In genomic region chr2:200964498-200964897, GRCh38 we compare ENCODE assay signal across 8 cellular contexts. TPM values are rescaled to one million over a fixed set of nuclear protein-coding genes. Genes with fewer than 3 reads are reported as not detected.
DNase-seq lines count a peak whose midpoint lies in the region; ATAC-seq and TF ChIP-seq lines count a peak whose summit lies in the region.

No MANE protein-coding gene starts in this region.

- H3K27ac ChIP-seq in cardiac muscle cell = no peak overlapping the region
- H3K27ac ChIP-seq in upper lobe of left lung = peak overlapping the region in 2 of 4 donors; percentile 90 to 92

- WGBS in lower leg skin, 2 donors = 67 to 85% methylated on average over 6 of the region's 6 CpGs
- WGBS in upper lobe of left lung, 2 donors = 69% methylated on average over 6 of the region's 6 CpGs

- no peak for TF ChIP-seq EP300 in upper lobe of left lung (IDR thresholded peaks at IDR 0.05)

- peak overlapping the region; percentile 92 for H3K4me3 Mint-ChIP-seq in activated naive CD8-positive, alpha-beta T cell treated with anti-CD3 and anti-CD28 coated beads for 36 hours

- TF ChIP-seq POLR2A in lower leg skin (IDR thresholded peaks at IDR 0.05) (no peak), upper lobe of left lung (IDR thresholded peaks at IDR 0.05) (no peak)

- H3K9me3 ChIP-seq in cardiac muscle cell (ENCODE audit: low read depth) (no peaks in the 10 kb centered on the region), upper lobe of left lung (no peaks in the 10 kb centered on the region)

- DNase-seq in cardiac muscle cell (ENCODE audit: low read depth in 1 of 2, low spot score in 1 of 2) (no peak), left cardiac atrium (no peak), lower leg skin (ENCODE audit: low spot score in 2 of 2) (no peak), upper lobe of left lung (no peak), hippocampal formation (lab: John Stamatoyannopoulos, UW) (no peak)
- no peak for DNase-seq in activated naive CD8-positive, alpha-beta T cell treated with anti-CD3 and anti-CD28 coated beads for 36 hours

- H3K36me3 ChIP-seq in cardiac muscle cell (no peaks in the 10 kb centered on the region), upper lobe of left lung (no peaks in the 10 kb centered on the region)

- H3K27ac Mint-ChIP-seq in activated naive CD8-positive, alpha-beta T cell treated with anti-CD3 and anti-CD28 coated beads for 36 hours = peak overlapping the region; percentile 96

- no peaks in the 10 kb centered on the region for H3K9me3 Mint-ChIP-seq in activated naive CD8-positive, alpha-beta T cell treated with anti-CD3 and anti-CD28 coated beads for 36 hours

- H3K27me3 ChIP-seq in cardiac muscle cell = no peaks in the 10 kb centered on the region
- no peaks in the 10 kb centered on the region for H3K27me3 ChIP-seq in upper lobe of left lung

- H3K27me3 Mint-ChIP-seq in activated naive CD8-positive, alpha-beta T cell treated with anti-CD3 and anti-CD28 coated beads for 36 hours = no peaks in the 10 kb centered on the region

- TF ChIP-seq CTCF in cardiac muscle cell (IDR thresholded peaks at IDR 0.05; ENCODE audit: low read depth, low read length) = no peak
- no peak for TF ChIP-seq CTCF in lower leg skin (IDR thresholded peaks at IDR 0.05)
- TF ChIP-seq CTCF in upper lobe of left lung (IDR thresholded peaks at IDR 0.05) = no peak

- intact Hi-C loops in left cardiac atrium (cut with DNase I) = loop anchor here in 1 of 2 donors (5.0 kb wide), 1 partner anchor 108 kb away; the partner anchor contains the start of genes HYCC2 and NDUFB3
- intact Hi-C loops in lower leg skin (cut with DNase I; ENCODE audit: low total_unique reads) = no loop called here

- H3K4me3 ChIP-seq in cardiac muscle cell (peak overlapping the region; percentile 73), lower leg skin (ENCODE audit: low read depth, poor library complexity, severe bottlenecking) (peak overlapping the region; percentile 70), upper lobe of left lung (peak overlapping the region; percentile 77 to 95 (median 87))

- H3K4me1 ChIP-seq in cardiac muscle cell (ENCODE audit: low read depth) (peaks cover 11% of the 10 kb centered on the region), upper lobe of left lung (peaks cover 16 to 47% (median 31%) of the 10 kb centered on the region in 4 donors)

- H3K4me1 Mint-ChIP-seq in activated naive CD8-positive, alpha-beta T cell treated with anti-CD3 and anti-CD28 coated beads for 36 hours = peaks cover 54% of the 10 kb centered on the region

- H3K36me3 Mint-ChIP-seq in activated naive CD8-positive, alpha-beta T cell treated with anti-CD3 and anti-CD28 coated beads for 36 hours = peaks cover 25% of the 10 kb centered on the region

- ATAC-seq in left cardiac atrium (no peak), upper lobe of left lung (ENCODE audit: low FRiP score in 2 of 2) (no peak), HG03159 (IDR thresholded peaks at IDR 0.05; ENCODE audit: unreplicated experiment) (no peak), HG03469 (IDR thresholded peaks at IDR 0.05; ENCODE audit: unreplicated experiment) (no peak)

RNA-seq across cellular contexts. Expression of gene ORC2, which starts 1.0 kb away (rescaled TPM):
- total RNA-seq in cardiac muscle cell (8.5 and 14.9 TPM in 2 replicates), left cardiac atrium (10 to 100 TPM; 21.1 to 27.1 TPM), lower leg skin (10 to 100 TPM; 10.1 to 20.8 (median 15.5) TPM), upper lobe of left lung (10 to 100 TPM; 14.1 to 31.4 (median 23.8) TPM)
- polyA plus RNA-seq in cardiac muscle cell = 7.9 and 8.8 TPM in 2 replicates
- total RNA-seq in activated naive CD8-positive, alpha-beta T cell treated with anti-CD3 and anti-CD28 coated beads for 36 hours = 10 to 100 TPM; 54.9 to 64.7 TPM
